8 cellular contexts compared by ENCODE assay signal in genomic region chrX:1316527-1316926, GRCh38. TPM values are rescaled to one million over a fixed set of nuclear protein-coding genes. Genes with fewer than 3 reads are reported as not detected.
DNase-seq lines count a peak whose midpoint lies in the region; ATAC-seq, FAIRE-seq and TF ChIP-seq lines count a peak whose summit lies in the region.

No MANE protein-coding gene starts in this region.

- H2AFZ ChIP-seq in HepG2 (ENCODE audit: low read length): no peak overlapping the region

- TF ChIP-seq EP300 in HepG2 (IDR thresholded peaks at IDR 0.05; ENCODE audit: low read depth in 2 of 2, low read length in 2 of 2) (no peak), HepG2 (CRISPR knock-in tag; IDR thresholded peaks at IDR 0.05; ENCODE audit: borderline replicate concordance) (no peak), esophagus muscularis mucosa (IDR thresholded peaks at IDR 0.05) (no peak)

- H3K9ac ChIP-seq in HepG2 (ENCODE audit: insufficient read depth, low read depth, low read length): no peak overlapping the region

- H3K27ac Mint-ChIP-seq in naive thymus-derived CD4-positive, alpha-beta T cell: peak overlapping the region in 1 of 9 donors; percentile 62

- POLR2A ChIA-PET in HepG2 (lab: Yijun Ruan, JAX): no interaction called here
- POLR2A ChIA-PET in naive thymus-derived CD4-positive, alpha-beta T cell (lab: Charles Lee): no interaction called here

- H3K9me3 Mint-ChIP-seq in naive thymus-derived CD4-positive, alpha-beta T cell: peaks cover 0 to 14% (median 2%) of the 10 kb centered on the region in 11 donors

- no CpG with 5 or more reads among the region's 18 CpGs for WGBS in right lobe of liver (ENCODE audit: insufficient coverage, low coverage, low lambda C conversion rate, missing lambda C conversion rate)
- WGBS in HepG2 (ENCODE audit: low lambda C conversion rate): 54% methylated on average over 12 of the region's 18 CpGs
- 63% methylated on average over 18 of the region's 18 CpGs for WGBS in esophagus muscularis mucosa

- H3K4me3 ChIP-seq in right lobe of liver (no peak overlapping the region), HepG2 (replicated peaks in 1 of 3; ENCODE audit: insufficient read depth in 1 of 3, low read depth in 2 of 3, low read length in 3 of 3) (no peak overlapping the region), esophagus muscularis mucosa (no peak overlapping the region)
- H3K4me3 ChIP-seq in naive thymus-derived CD4-positive, alpha-beta T cell (ENCODE audit: low read length): no peak overlapping the region

- H3K4me3 Mint-ChIP-seq in naive thymus-derived CD4-positive, alpha-beta T cell: peak overlapping the region in 2 of 10 donors; percentile 50 to 58

- no peak for TF ChIP-seq RAD21 in HepG2 (CRISPR knock-in tag; IDR thresholded peaks at IDR 0.05)

- TF ChIP-seq POLR2A in right lobe of liver (IDR thresholded peaks at IDR 0.05) (no peak), HepG2 (IDR thresholded peaks at IDR 0.05; ENCODE audit: insufficient read depth in 1 of 2, low read depth in 2 of 2, low read length in 2 of 2) (no peak), esophagus muscularis mucosa (IDR thresholded peaks at IDR 0.05; ENCODE audit: low read depth) (no peak)

- in situ Hi-C loops in HepG2 (cut with HindIII; ENCODE audit: extremely low pct_ligation_motif_present, low pct_unique_long_range_greater_than_20kb): no loop called here

- H3K36me3 ChIP-seq in right lobe of liver: no peaks in the 10 kb centered on the region
- no peaks in the 10 kb centered on the region for H3K36me3 ChIP-seq in HepG2 (replicated peaks in 1 of 2; ENCODE audit: control insufficient read depth in 1 of 2, insufficient read depth in 2 of 2, low read length in 2 of 2)
- H3K36me3 ChIP-seq in naive thymus-derived CD4-positive, alpha-beta T cell (ENCODE audit: control insufficient read depth in 2 of 3, insufficient read depth in 3 of 3, low read length in 3 of 3): no peaks in the 10 kb centered on the region
- H3K36me3 ChIP-seq in esophagus muscularis mucosa: no peaks in the 10 kb centered on the region

- ATAC-seq in right lobe of liver (peak; percentile 72 to 83 (median 76)), HepG2 (no peak), GM18867 (IDR thresholded peaks at IDR 0.05; ENCODE audit: unreplicated experiment) (no peak), GM21423 (IDR thresholded peaks at IDR 0.05; ENCODE audit: unreplicated experiment) (no peak)
- peak; percentile 92 for ATAC-seq in naive thymus-derived CD4-positive, alpha-beta T cell

- intact Hi-C loops in right lobe of liver (cut with DNase I): no loop called here
- intact Hi-C loops in HepG2 (cut with micrococcal nuclease; ENCODE audit: unreplicated experiment): no loop called here
- intact Hi-C loops in naive thymus-derived CD4-positive, alpha-beta T cell (cut with micrococcal nuclease): no loop called here
- intact Hi-C loops in esophagus muscularis mucosa (cut with DNase I): no loop called here

- no TSS peak for BruUV-seq in HepG2 (replicated peaks; lab: Mats Ljungman, UMichigan)

- DNase-seq in right lobe of liver (peak; percentile 63 to 69 (median 65)), HepG2 (ENCODE audit: low spot score) (no peak), amygdala (lab: John Stamatoyannopoulos, UW) (peak in 34 of 56 donors; percentile 2 to 66 (median 17)), esophagus muscularis mucosa (ENCODE audit: extremely low spot score) (no peak), EL (no peak)
- peak in 1 of 9 donors; percentile 23 for DNase-seq in naive thymus-derived CD4-positive, alpha-beta T cell

- H3K4me1 ChIP-seq in right lobe of liver: no peaks in the 10 kb centered on the region
- no peaks in the 10 kb centered on the region for H3K4me1 ChIP-seq in HepG2 (ENCODE audit: insufficient read depth, low read length)
- no peaks in the 10 kb centered on the region for H3K4me1 ChIP-seq in naive thymus-derived CD4-positive, alpha-beta T cell (ENCODE audit: control insufficient read depth in 2 of 2, insufficient read depth in 2 of 2, low read length in 2 of 2)
- H3K4me1 ChIP-seq in esophagus muscularis mucosa: no peaks in the 10 kb centered on the region

- H3K36me3 Mint-ChIP-seq in naive thymus-derived CD4-positive, alpha-beta T cell: peaks cover 0 to 5% (median 3%) of the 10 kb centered on the region in 5 donors

- no peaks in the 10 kb centered on the region for H3K79me2 ChIP-seq in HepG2 (ENCODE audit: insufficient read depth, low read length)

- H3K4me1 Mint-ChIP-seq in naive thymus-derived CD4-positive, alpha-beta T cell: peaks cover 0 to 14% (median 9%) of the 10 kb centered on the region in 7 donors

- no peak for TF ChIP-seq CTCF in right lobe of liver (IDR thresholded peaks at IDR 0.05)
- TF ChIP-seq CTCF in HepG2 (CRISPR knock-in tag; IDR thresholded peaks at IDR 0.05): no peak
- no peak for TF ChIP-seq CTCF in esophagus muscularis mucosa (IDR thresholded peaks at IDR 0.05)

- H3K9me3 ChIP-seq in right lobe of liver (no peaks in the 10 kb centered on the region), HepG2 (ENCODE audit: low read length) (no peaks in the 10 kb centered on the region), esophagus muscularis mucosa (no peaks in the 10 kb centered on the region)
- no peaks in the 10 kb centered on the region for H3K9me3 ChIP-seq in naive thymus-derived CD4-positive, alpha-beta T cell (ENCODE audit: control insufficient read depth in 2 of 3, low read length in 3 of 3)

- H3K27me3 Mint-ChIP-seq in naive thymus-derived CD4-positive, alpha-beta T cell: peaks cover 0 to 22% (median 5%) of the 10 kb centered on the region in 5 donors

- no peaks in the 10 kb centered on the region for H3K27me3 ChIP-seq in right lobe of liver
- H3K27me3 ChIP-seq in HepG2 (ENCODE audit: control insufficient read depth in 1 of 2, insufficient read depth in 2 of 2, low read length in 2 of 2): no peaks in the 10 kb centered on the region; a peak in 1 of 5 replicates
- no peaks in the 10 kb centered on the region for H3K27me3 ChIP-seq in naive thymus-derived CD4-positive, alpha-beta T cell (ENCODE audit: control insufficient read depth in 2 of 2, insufficient read depth in 2 of 2, low read length in 2 of 2)
- no peaks in the 10 kb centered on the region for H3K27me3 ChIP-seq in esophagus muscularis mucosa

- no peak overlapping the region for H3K4me2 ChIP-seq in HepG2 (ENCODE audit: low read depth, low read length)

- H4K20me1 ChIP-seq in HepG2 (ENCODE audit: insufficient read depth, low read length): no peaks in the 10 kb centered on the region

- CTCF ChIA-PET in HepG2 (lab: Yijun Ruan, JAX; ENCODE audit: low intra/inter-chr PET ratio, low total read pairs): no interaction called here
- CTCF ChIA-PET in naive thymus-derived CD4-positive, alpha-beta T cell (lab: Charles Lee): no interaction called here

- H3K27ac ChIP-seq in right lobe of liver: no peak overlapping the region
- H3K27ac ChIP-seq in HepG2 (ENCODE audit: extremely low read length, insufficient read depth, low read length): no peak overlapping the region
- no peak overlapping the region for H3K27ac ChIP-seq in naive thymus-derived CD4-positive, alpha-beta T cell (ENCODE audit: low read depth, low read length)
- no peak overlapping the region for H3K27ac ChIP-seq in esophagus muscularis mucosa (replicated peaks in 1 of 4)

- FAIRE-seq in HepG2 (lab: Jason Lieb, UNC): no peak

RNA-seq across cellular contexts. Expression of gene IL3RA, which starts 20.1 kb away (rescaled TPM):
- total RNA-seq in right lobe of liver (1 to 10 TPM in 1 of 6 experiments, under 1 TPM in 5; 0.42 to 1.7 (median 0.69) TPM), HepG2 (2016; rRNA removed; fragmentation: Illumina TruSeq; extraction: Trizol) (not detected in 2 replicates), esophagus muscularis mucosa (10 to 100 TPM in 3 of 4 donors, 1 to 10 TPM in 1; 5.0 to 19.1 (median 11.4) TPM)
- not detected in 2 replicates for total RNA-seq in HepG2 (2016; cell fraction: cytosol; rRNA removed; fragmentation: Illumina TruSeq; extraction: Trizol; ENCODE audit: low read depth)
- not detected in 2 replicates for total RNA-seq in HepG2 (2016; cell fraction: insoluble cytoplasmic fraction; rRNA removed; fragmentation: Illumina TruSeq; extraction: Trizol)
- not detected in 2 replicates for total RNA-seq in HepG2 (2016; cell fraction: membrane; rRNA removed; fragmentation: Illumina TruSeq; extraction: Trizol)
- not detected in 2 replicates for total RNA-seq in HepG2 (2016; cell fraction: nucleus; rRNA removed; fragmentation: Illumina TruSeq; extraction: Trizol)
- not detected in 2 replicates for polyA plus RNA-seq in HepG2 (2011; rRNA removed)
- polyA plus RNA-seq in HepG2 (2011; cell fraction: cytosol; rRNA removed): not detected in 2 replicates
- not detected in 2 replicates for polyA plus RNA-seq in HepG2 (2011; cell fraction: nucleus; rRNA removed)
- 0.11 and 0.40 TPM in 2 replicates for polyA plus RNA-seq in HepG2 (2012)
- polyA plus RNA-seq in HepG2 (2016; cell fraction: cytosol; fragmentation: Illumina TruSeq; extraction: Trizol; ENCODE audit: low read depth): not detected in 2 replicates
- polyA plus RNA-seq in HepG2 (2016; cell fraction: insoluble cytoplasmic fraction; fragmentation: Illumina TruSeq; extraction: Trizol; ENCODE audit: low read depth): not detected in 2 replicates
- not detected in 2 replicates for polyA plus RNA-seq in HepG2 (2016; cell fraction: membrane; fragmentation: Illumina TruSeq; extraction: Trizol; ENCODE audit: low read depth)
- not detected in 2 replicates for polyA plus RNA-seq in HepG2 (2016; cell fraction: nucleus; fragmentation: Illumina TruSeq; extraction: Trizol; ENCODE audit: insufficient read depth, low read depth)
- polyA minus RNA-seq in HepG2 (2011; rRNA and poly(A)+ RNA removed; ENCODE audit: low replicate concordance): 0.52 TPM in 1 of 2 replicates, not detected in the other
- polyA minus RNA-seq in HepG2 (2011; cell fraction: cytosol; rRNA and poly(A)+ RNA removed): not detected in 2 replicates
- not detected in 2 replicates for polyA minus RNA-seq in HepG2 (2011; cell fraction: nucleus; rRNA and poly(A)+ RNA removed)
- 10 to 100 TPM in 2 of 5 experiments, 1 to 10 TPM in 1, not detected in 2; 7.9 to 23.7 (median 10.5) TPM for total RNA-seq in naive thymus-derived CD4-positive, alpha-beta T cell
- polyA plus RNA-seq in naive thymus-derived CD4-positive, alpha-beta T cell: under 1 TPM; 0.12 to 0.16 TPM

RNA-seq across cellular contexts. Expression of gene CSF2RA, which starts 47.9 kb away (rescaled TPM):
- total RNA-seq in right lobe of liver (1 to 10 TPM; 1.4 to 4.0 (median 2.5) TPM), HepG2 (2016; rRNA removed; fragmentation: Illumina TruSeq; extraction: Trizol) (not detected in 2 replicates), esophagus muscularis mucosa (1 to 10 TPM; 2.1 to 6.3 (median 4.3) TPM)
- total RNA-seq in HepG2 (2016; cell fraction: cytosol; rRNA removed; fragmentation: Illumina TruSeq; extraction: Trizol; ENCODE audit: low read depth): not detected in 2 replicates
- total RNA-seq in HepG2 (2016; cell fraction: insoluble cytoplasmic fraction; rRNA removed; fragmentation: Illumina TruSeq; extraction: Trizol): not detected in 2 replicates
- not detected in 2 replicates for total RNA-seq in HepG2 (2016; cell fraction: membrane; rRNA removed; fragmentation: Illumina TruSeq; extraction: Trizol)
- not detected in 2 replicates for total RNA-seq in HepG2 (2016; cell fraction: nucleus; rRNA removed; fragmentation: Illumina TruSeq; extraction: Trizol)
- polyA plus RNA-seq in HepG2 (2011; rRNA removed): not detected in 2 replicates
- not detected in 2 replicates for polyA plus RNA-seq in HepG2 (2011; cell fraction: cytosol; rRNA removed)
- polyA plus RNA-seq in HepG2 (2011; cell fraction: nucleus; rRNA removed): not detected in 2 replicates
- not detected in 2 replicates for polyA plus RNA-seq in HepG2 (2012)
- polyA plus RNA-seq in HepG2 (2016; cell fraction: cytosol; fragmentation: Illumina TruSeq; extraction: Trizol; ENCODE audit: low read depth): not detected in 2 replicates
- polyA plus RNA-seq in HepG2 (2016; cell fraction: insoluble cytoplasmic fraction; fragmentation: Illumina TruSeq; extraction: Trizol; ENCODE audit: low read depth): not detected in 2 replicates
- not detected in 2 replicates for polyA plus RNA-seq in HepG2 (2016; cell fraction: membrane; fragmentation: Illumina TruSeq; extraction: Trizol; ENCODE audit: low read depth)
- not detected in 2 replicates for polyA plus RNA-seq in HepG2 (2016; cell fraction: nucleus; fragmentation: Illumina TruSeq; extraction: Trizol; ENCODE audit: insufficient read depth, low read depth)
- polyA minus RNA-seq in HepG2 (2011; rRNA and poly(A)+ RNA removed; ENCODE audit: low replicate concordance): 76.1 TPM in 1 of 2 replicates, not detected in the other
- 2.1 TPM in 1 of 2 replicates, not detected in the other for polyA minus RNA-seq in HepG2 (2011; cell fraction: cytosol; rRNA and poly(A)+ RNA removed)
- 1.2 TPM in 1 of 2 replicates, not detected in the other for polyA minus RNA-seq in HepG2 (2011; cell fraction: nucleus; rRNA and poly(A)+ RNA removed)
- total RNA-seq in naive thymus-derived CD4-positive, alpha-beta T cell: 10 to 100 TPM in 1 of 5 experiments, 1 to 10 TPM in 3, under 1 TPM in 1; 0.63 to 51.3 (median 1.5) TPM
- polyA plus RNA-seq in naive thymus-derived CD4-positive, alpha-beta T cell: under 1 TPM in 1 of 2 donors, not detected in 1; 0.26 TPM

Comparison
In these comparisons a context has a peak if more than half of its experiments do, and no peak if none do; other contexts are left out.
1. ATAC-seq: peak in right lobe of liver (4 of 4) and naive thymus-derived CD4-positive, alpha-beta T cell (single experiment); none in HepG2 (single experiment), GM18867 (single experiment) and GM21423 (single experiment).
2. DNase-seq: peak in right lobe of liver (3 of 3) and amygdala (34 of 56); none in HepG2 (single experiment), esophagus muscularis mucosa (single experiment) and EL (single experiment).